13 cellular contexts compared by ENCODE assay signal in the genomic region with DNA sequence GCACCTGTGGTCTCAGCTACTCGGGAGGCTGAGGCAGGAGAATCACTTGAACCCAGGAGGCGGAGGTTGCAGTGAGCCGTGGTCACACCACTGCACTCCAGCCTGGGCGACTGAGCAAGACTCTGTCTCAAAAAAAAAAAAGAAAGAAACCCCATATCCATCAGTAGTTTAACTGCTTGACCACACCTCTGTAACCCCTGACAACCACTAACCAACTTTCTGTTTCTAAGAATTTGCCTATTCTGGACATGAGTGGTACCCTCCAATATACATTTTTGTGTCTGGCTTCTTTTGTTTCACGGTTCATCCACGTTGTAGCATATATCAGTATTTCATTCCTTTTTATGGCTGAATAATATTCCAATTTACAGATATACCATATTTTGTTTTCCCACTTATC. TPM values are rescaled to one million over a fixed set of nuclear protein-coding genes. Genes with fewer than 3 reads are reported as not detected.
DNase-seq lines count a peak whose midpoint lies in the region; ATAC-seq and TF ChIP-seq lines count a peak whose summit lies in the region.
"Had no signal": no experiment of that assay in that cellular context is flagged by ENCODE, and none has a peak within 500 bp of the region (broad histone marks: within the 10 kb centered on the region; RNA-seq: fewer than 3 reads in every experiment).

No MANE protein-coding gene starts in this region.

- H3K4me1 ChIP-seq in mucosa of descending colon (ENCODE audit: low read depth) = no peaks in the 10 kb centered on the region

- no peaks in the 10 kb centered on the region for H3K9me3 ChIP-seq in mucosa of descending colon
- H3K9me3 ChIP-seq: adrenal gland had no signal

- no peaks in the 10 kb centered on the region for H3K36me3 ChIP-seq in mucosa of descending colon (ENCODE audit: low read depth)
- H3K36me3 ChIP-seq: adrenal gland had no signal

- H3K4me3 ChIP-seq in mucosa of descending colon (no peak overlapping the region), foreskin fibroblast (ENCODE audit: low read depth in 1 of 2, low read length in 2 of 2) (no peak overlapping the region)
- H3K4me3 ChIP-seq: adrenal gland had no signal

- TF ChIP-seq CTCF in mucosa of descending colon (IDR thresholded peaks at IDR 0.05) = no peak
- no peak for TF ChIP-seq CTCF in foreskin fibroblast (IDR thresholded peaks at IDR 0.05; ENCODE audit: low read depth, low read length)

- intact Hi-C loops in mucosa of descending colon (cut with DNase I, micrococcal nuclease) = no loop called here

- DNase-seq in T-helper 2 cell = no peak
- DNase-seq in GM03348 (ENCODE audit: low spot score) = no peak
- no peak for DNase-seq in mucosa of descending colon
- DNase-seq in foreskin fibroblast = no peak
- DNase-seq: adrenal gland, DMS 273 treated with DMSO at 0.1 percent for 48 hours, immature natural killer cell, NCI-H446, RPMI8226 had no signal

- ATAC-seq in GM18498 (IDR thresholded peaks at IDR 0.05; ENCODE audit: unreplicated experiment) (peak; percentile 85), GM19452 (IDR thresholded peaks at IDR 0.05; ENCODE audit: unreplicated experiment) (peak; percentile 83), HG02759 (IDR thresholded peaks at IDR 0.05; ENCODE audit: unreplicated experiment) (peak; percentile 85), HG03432 (IDR thresholded peaks at IDR 0.05; ENCODE audit: unreplicated experiment) (peak; percentile 86), mucosa of descending colon (no peak)

RNA-seq across cellular contexts. Expression of a gene that starts 9.1 kb away (rescaled TPM):
- 1 to 10 TPM; 4.7 to 7.9 (median 7.5) TPM for total RNA-seq in mucosa of descending colon

RNA-seq across cellular contexts. Expression of a gene that starts 9.8 kb away (rescaled TPM):
- 10 to 100 TPM; 31.3 to 60.8 (median 41.4) TPM for total RNA-seq in mucosa of descending colon

RNA-seq across cellular contexts. Expression of a gene that starts 39.0 kb away (rescaled TPM):
- total RNA-seq in mucosa of descending colon = 1 to 10 TPM; 8.9 to 9.6 (median 9.2) TPM

RNA-seq across cellular contexts. Expression of a gene that starts 41.1 kb away (rescaled TPM):
- total RNA-seq in mucosa of descending colon = 10 to 100 TPM; 54.8 to 68.8 (median 63.9) TPM
